13 cellular contexts compared by ENCODE assay signal in the genomic region with DNA sequence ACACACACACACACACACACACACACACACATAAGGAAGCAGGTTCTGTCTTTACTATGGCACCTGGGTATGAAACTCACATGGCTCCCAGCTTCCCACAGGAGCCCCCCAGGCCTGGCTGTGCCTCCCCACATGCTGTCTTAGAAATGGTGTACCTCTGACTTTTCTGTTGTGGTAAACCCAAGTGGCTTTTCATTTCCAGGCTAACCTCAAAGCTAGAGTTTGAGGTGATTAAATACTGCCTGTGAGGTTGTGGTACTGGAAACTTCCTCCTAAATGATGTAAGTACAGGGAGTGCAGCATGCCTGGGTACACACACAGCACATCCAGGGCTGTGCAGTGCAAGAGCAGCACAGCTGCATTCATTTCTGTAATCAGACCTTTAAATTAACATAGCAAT.
DNase-seq lines count a peak whose midpoint lies in the region; ATAC-seq and TF ChIP-seq lines count a peak whose summit lies in the region.
"Had no signal": no experiment of that assay in that cellular context is flagged by ENCODE, and none has a peak within 500 bp of the region (broad histone marks: within the 10 kb centered on the region; RNA-seq: fewer than 3 reads in every experiment).

No MANE protein-coding gene starts in this region.

- no peak overlapping the region for H3K4me2 ChIP-seq in DND-41 (ENCODE audit: insufficient read depth, low read length)

- no peak overlapping the region for H3K9ac ChIP-seq in DND-41 (ENCODE audit: low read depth, low read length)

- DNase-seq in DND-41, result peak; percentile 67
- peak; percentile 7 for DNase-seq in NOMO-1 treated with dmso at 0.1 percent for 144 hours (lab: John Stamatoyannopoulos, UW; ENCODE audit: unreplicated experiment)
- DNase-seq in choroid plexus epithelial cell (ENCODE audit: low read depth), result peak; percentile 52
- no peak for DNase-seq in stimulated activated naive CD4-positive, alpha-beta T cell treated with Interleukin-2 at 50 U/mL for 16 hours (lab: John Stamatoyannopoulos, UW)
- DNase-seq in caudate nucleus (lab: John Stamatoyannopoulos, UW), result no peak
- no peak for DNase-seq in HuH-7.5 (ENCODE audit: low spot score)
- DNase-seq in NCI-H2107 treated with DMSO at 0.1 percent for 48 hours (lab: John Stamatoyannopoulos, UW; ENCODE audit: unreplicated experiment), result no peak
- DNase-seq: activated CD4-positive, CD25-positive, alpha-beta regulatory T cell; amniotic stem cell; NCI-H510A treated with DMSO at 0.1 percent for 48 hours; nucleus accumbens had no signal

- H2AFZ ChIP-seq in DND-41 (ENCODE audit: low read depth, low read length), result no peak overlapping the region

- H3K4me3 ChIP-seq in DND-41 (ENCODE audit: low read depth in 1 of 2, low read length in 2 of 2) (no peak overlapping the region), choroid plexus epithelial cell (ENCODE audit: low read depth, low read length) (no peak overlapping the region)

- H3K27ac ChIP-seq in DND-41 (ENCODE audit: low read length) (no peak overlapping the region), caudate nucleus (ENCODE audit: low read depth, low read length) (no peak overlapping the region)
- H3K27ac ChIP-seq: C4-2B had no signal

- H3K27me3 ChIP-seq in DND-41 (ENCODE audit: insufficient read depth, low read length, poor library complexity), result peaks cover 4% of the 10 kb centered on the region

- no peaks in the 10 kb centered on the region for H3K36me3 ChIP-seq in DND-41 (ENCODE audit: insufficient read depth, low read length)

- H3K79me2 ChIP-seq in DND-41 (ENCODE audit: insufficient read depth, low read length), result no peaks in the 10 kb centered on the region

- peaks cover 4% of the 10 kb centered on the region; the same call in 1 of the 2 replicates for H4K20me1 ChIP-seq in DND-41 (ENCODE audit: insufficient read depth, low read length)

- TF ChIP-seq CTCF in DND-41 (IDR thresholded peaks at IDR 0.05; ENCODE audit: borderline replicate concordance, extremely low read depth, low read length, poor library complexity, severe bottlenecking) (no peak), choroid plexus epithelial cell (conservative IDR thresholded peaks at IDR 0.05; ENCODE audit: low read depth, low read length) (no peak)

- H3K4me1 ChIP-seq in DND-41 (ENCODE audit: insufficient read depth, low read length), result no peaks in the 10 kb centered on the region

- no peaks in the 10 kb centered on the region for H3K9me3 ChIP-seq in DND-41 (ENCODE audit: insufficient read depth, low read length, severe bottlenecking)

- ATAC-seq in DND-41 (ENCODE audit: insufficient read depth, low read depth) (peak; percentile 98), GM18861 (IDR thresholded peaks at IDR 0.05; ENCODE audit: unreplicated experiment) (peak; percentile 46)

Comparison
In these comparisons a context has a peak if more than half of its experiments do, and no peak if none do; other contexts are left out.
1. DNase-seq: peak in DND-41 (single experiment), NOMO-1 treated with dmso at 0.1 percent for 144 hours (single experiment) and choroid plexus epithelial cell (single experiment); none in stimulated activated naive CD4-positive, alpha-beta T cell treated with Interleukin-2 at 50 U/mL for 16 hours (single experiment), caudate nucleus (0 of 61), HuH-7.5 (single experiment) and NCI-H2107 treated with DMSO at 0.1 percent for 48 hours (single experiment).